ENCODE assay signal across 1 cellular context in the genomic region with DNA sequence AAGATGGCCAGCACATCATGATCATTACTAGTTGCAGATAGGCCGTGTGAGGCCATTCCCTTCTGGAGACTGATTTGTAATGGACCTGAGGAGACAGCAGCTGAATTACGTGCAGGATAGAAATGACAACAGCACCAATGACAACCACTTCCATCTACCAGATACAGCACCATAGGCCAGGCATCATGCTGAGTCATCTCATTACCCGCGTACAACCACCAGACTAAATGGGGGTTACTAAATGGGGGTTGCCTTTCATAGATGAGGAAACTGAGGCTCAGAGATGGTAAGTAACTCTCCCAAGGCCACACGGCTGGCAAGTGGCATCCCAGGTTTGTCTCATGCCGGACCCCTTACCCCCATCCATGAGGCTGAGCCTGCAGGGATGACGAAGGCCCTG.
TF ChIP-seq lines count a peak whose summit lies in the region.

No MANE protein-coding gene starts in this region.

TF ChIP-seq in SK-N-SH, 30 proteins besides CTCF, POLR2A, EP300 and RAD21 (continued from another document):
- TF ChIP-seq USF1 (IDR thresholded peaks at IDR 0.05; ENCODE audit: borderline replicate concordance, low read depth), result no peak
- TF ChIP-seq YY1 (IDR thresholded peaks at IDR 0.05; ENCODE audit: low read depth), result no peak
- TF ChIP-seq TEAD4 (IDR thresholded peaks at IDR 0.05; ENCODE audit: borderline replicate concordance, insufficient read depth), result no peak
